In genomic region chr12:12273291-12273957, GRCh38 we compare ENCODE assay signal across 24 cellular contexts. TPM values are rescaled to one million over a fixed set of nuclear protein-coding genes. Genes with fewer than 3 reads are reported as not detected.
DNase-seq lines count a peak whose midpoint lies in the region; ATAC-seq and TF ChIP-seq lines count a peak whose summit lies in the region.
"Had no signal": no experiment of that assay in that cellular context is flagged by ENCODE, and none has a peak within 500 bp of the region (broad histone marks: within the 10 kb centered on the region; RNA-seq: fewer than 3 reads in every experiment).

No MANE protein-coding gene starts in this region.

- peaks cover 38% of the 10 kb centered on the region for H3K9me3 Mint-ChIP-seq in nephron progenitor cell
- peaks cover 12% of the 10 kb centered on the region for H3K9me3 Mint-ChIP-seq in activated T-cell treated with anti-CD3 and anti-CD28 coated beads, Interleukin-2, amount 50 U/mL, for 24 hours

- no peak for TF ChIP-seq CTCF in A673 (conservative IDR thresholded peaks at IDR 0.05; ENCODE audit: low read depth, low read length)
- TF ChIP-seq CTCF in astrocyte of the spinal cord (IDR thresholded peaks at IDR 0.05; ENCODE audit: low read depth, low read length): no peak
- TF ChIP-seq CTCF in nephron progenitor cell (IDR thresholded peaks at IDR 0.05): no peak

- BruUV-seq in A673 (replicated peaks; lab: Mats Ljungman, UMichigan): no TSS peak

- H3K27me3 Mint-ChIP-seq in nephron progenitor cell (ENCODE audit: low read depth, poor library complexity): peaks cover 5% of the 10 kb centered on the region
- H3K27me3 Mint-ChIP-seq in activated T-cell treated with anti-CD3 and anti-CD28 coated beads, Interleukin-2, amount 50 U/mL, for 24 hours: no peaks in the 10 kb centered on the region
- H3K27me3 Mint-ChIP-seq: IgD-negative memory B cell had no signal

- in situ Hi-C loops in astrocyte of the spinal cord (cut with HindIII; ENCODE audit: low sequenced_read_pairs): no loop called here

- H3K4me1 Mint-ChIP-seq in nephron progenitor cell: peaks cover 10% of the 10 kb centered on the region
- H3K4me1 Mint-ChIP-seq in activated T-cell treated with anti-CD3 and anti-CD28 coated beads, Interleukin-2, amount 50 U/mL, for 24 hours (ENCODE audit: low read depth): no peaks in the 10 kb centered on the region
- H3K4me1 Mint-ChIP-seq: activated naive CD8-positive, alpha-beta T cell treated with anti-CD3 and anti-CD28 coated beads, Interleukin-2, amount 10 ng/mL, durations not matched to agents 7 days and 5 days; IgD-negative memory B cell; naive thymus-derived CD4-positive, alpha-beta T cell had no signal

- H3K9ac ChIP-seq in HUES64 (ENCODE audit: low read depth, low read length): no peak overlapping the region

- peaks cover 5% of the 10 kb centered on the region for H3K9me3 ChIP-seq in A673 (ENCODE audit: low read depth, low read length, poor library complexity, severe bottlenecking)
- peaks cover 5% of the 10 kb centered on the region; the same call in 1 of the 2 replicates for H3K9me3 ChIP-seq in HUES64 (ENCODE audit: insufficient read depth, low read depth, low read length)

- H3K36me3 Mint-ChIP-seq in nephron progenitor cell (ENCODE audit: low read depth): peaks cover 7% of the 10 kb centered on the region
- no peaks in the 10 kb centered on the region for H3K36me3 Mint-ChIP-seq in activated T-cell treated with anti-CD3 and anti-CD28 coated beads, Interleukin-2, amount 50 U/mL, for 24 hours (ENCODE audit: low read depth)
- H3K36me3 Mint-ChIP-seq: activated naive CD8-positive, alpha-beta T cell treated with anti-CD3 and anti-CD28 coated beads, Interleukin-2, amount 10 ng/mL, durations not matched to agents 7 days and 5 days had no signal

- 93% methylated on average over 4 of the region's 4 CpGs for WGBS in HUES64

- no peak overlapping the region for H3K4me3 Mint-ChIP-seq in nephron progenitor cell
- H3K4me3 Mint-ChIP-seq in activated T-cell treated with anti-CD3 and anti-CD28 coated beads, Interleukin-2, amount 50 U/mL, for 24 hours: no peak overlapping the region
- H3K4me3 Mint-ChIP-seq: activated CD8-positive, alpha-beta T cell treated with anti-CD3 and anti-CD28 coated beads, Interleukin-2, amount 10 ng/mL, durations not matched to agents 7 days and 5 days; activated naive CD8-positive, alpha-beta T cell treated with anti-CD3 and anti-CD28 coated beads, Interleukin-2, amount 10 ng/mL, durations not matched to agents 7 days and 5 days; activated T-cell treated with anti-CD3 and anti-CD28 coated beads, Interleukin-2, amount 50 U/mL, for 72 hours; IgD-negative memory B cell; naive thymus-derived CD4-positive, alpha-beta T cell had no signal

- no peaks in the 10 kb centered on the region for H3K36me3 ChIP-seq in A673 (ENCODE audit: insufficient read depth, low read length, poor library complexity, severe bottlenecking)
- no peaks in the 10 kb centered on the region for H3K36me3 ChIP-seq in HUES64 (ENCODE audit: insufficient read depth, low read length)
- no peaks in the 10 kb centered on the region for H3K36me3 ChIP-seq in H7 (replicated peaks; ENCODE audit: control insufficient read depth, insufficient read depth, low read length)
- H3K36me3 ChIP-seq: cardiac muscle cell, WERI-Rb-1 had no signal

- CTCF ChIA-PET in A673 (lab: Charles Lee): interaction anchor here (0.7 kb wide), 1 partner anchor 13 kb away, joined by 6 read pairs; no protein-coding TSS in a partner anchor

- H3K4me3 ChIP-seq in A673 (ENCODE audit: low read depth, low read length, poor library complexity, severe bottlenecking) (no peak overlapping the region), HUES64 (ENCODE audit: low read length) (no peak overlapping the region), astrocyte of the spinal cord (ENCODE audit: low read depth, low read length) (no peak overlapping the region), H7 (ENCODE audit: insufficient read depth, low read depth, low read length) (no peak overlapping the region)
- H3K4me3 ChIP-seq: cardiac muscle cell, dorsolateral prefrontal cortex had no signal

- H3K4me1 ChIP-seq in A673 (ENCODE audit: insufficient read depth, low read length, poor library complexity, severe bottlenecking): peaks cover 4% of the 10 kb centered on the region
- H3K4me1 ChIP-seq in HUES64 (ENCODE audit: insufficient read depth, low read length): peaks cover 9% of the 10 kb centered on the region

- no peak for ATAC-seq in activated CD4-positive, CD25-positive, alpha-beta regulatory T cell treated with anti-CD3 and anti-CD28 coated beads, Interleukin-2, amount 50 U/mL, for 24 hours
- ATAC-seq: activated CD8-positive, alpha-beta T cell treated with anti-CD3 and anti-CD28 coated beads, Interleukin-2, amount 10 ng/mL, durations not matched to agents 7 days and 5 days; activated T-cell treated with anti-CD3 and anti-CD28 coated beads, Interleukin-2, amount 50 U/mL, for 72 hours; naive thymus-derived CD4-positive, alpha-beta T cell had no signal

- POLR2A ChIA-PET in A673 (lab: Charles Lee; ENCODE audit: low non-redundant PET): no interaction called here

- H3K27me3 ChIP-seq in A673 (replicated peaks; ENCODE audit: insufficient read depth, low read depth, low read length, poor library complexity) (no peaks in the 10 kb centered on the region), HUES64 (ENCODE audit: insufficient read depth, low read length) (no peaks in the 10 kb centered on the region), H7 (ENCODE audit: control insufficient read depth, insufficient read depth, low read length) (no peaks in the 10 kb centered on the region)
- H3K27me3 ChIP-seq: cardiac muscle cell, dorsolateral prefrontal cortex had no signal

- DNase-seq in A673 (ENCODE audit: low spot score): no peak
- DNase-seq in astrocyte of the spinal cord (ENCODE audit: low read depth, low spot score): peak; percentile 8
- no peak for DNase-seq in nephron progenitor cell
- DNase-seq in activated T-cell treated with anti-CD3 and anti-CD28 coated beads, Interleukin-2, amount 50 U/mL, for 24 hours: no peak
- DNase-seq in H7: no peak
- no peak for DNase-seq in T1000 (lab: John Stamatoyannopoulos, UW)
- DNase-seq: 8988T; activated CD8-positive, alpha-beta T cell treated with anti-CD3 and anti-CD28 coated beads, Interleukin-2, amount 10 ng/mL, durations not matched to agents 7 days and 5 days; activated naive CD8-positive, alpha-beta T cell treated with anti-CD3 and anti-CD28 coated beads, Interleukin-2, amount 10 ng/mL, durations not matched to agents 7 days and 5 days; activated T-cell treated with anti-CD3 and anti-CD28 coated beads, Interleukin-2, amount 50 U/mL, for 72 hours; C1 segment of cervical spinal cord; dorsolateral prefrontal cortex; mammary epithelial cell; naive thymus-derived CD4-positive, alpha-beta T cell; NCI-H1694; NCI-H2227 treated with DMSO at 0.1 percent for 48 hours; small intestine; stimulated activated CD8-positive, alpha-beta memory T cell treated with anti-CD3 and anti-CD28 coated beads, Interleukin-4, amount 100 ng/mL, for 48 hours; T-helper 1 cell; WERI-Rb-1 had no signal

- peak overlapping the region; percentile 35 for H3K27ac ChIP-seq in A673 (ENCODE audit: low read depth, low read length, poor library complexity, severe bottlenecking)
- peak overlapping the region; percentile 20 for H3K27ac ChIP-seq in HUES64 (ENCODE audit: low read depth, low read length)
- H3K27ac ChIP-seq: cardiac muscle cell, dorsolateral prefrontal cortex, WERI-Rb-1 had no signal

- peak overlapping the region; percentile 20 for H3K27ac Mint-ChIP-seq in nephron progenitor cell
- H3K27ac Mint-ChIP-seq in activated T-cell treated with anti-CD3 and anti-CD28 coated beads, Interleukin-2, amount 50 U/mL, for 24 hours: no peak overlapping the region
- H3K27ac Mint-ChIP-seq: activated CD8-positive, alpha-beta T cell treated with anti-CD3 and anti-CD28 coated beads, Interleukin-2, amount 10 ng/mL, durations not matched to agents 7 days and 5 days; activated naive CD8-positive, alpha-beta T cell treated with anti-CD3 and anti-CD28 coated beads, Interleukin-2, amount 10 ng/mL, durations not matched to agents 7 days and 5 days; activated T-cell treated with anti-CD3 and anti-CD28 coated beads, Interleukin-2, amount 50 U/mL, for 72 hours had no signal

- intact Hi-C loops in A673 (cut with micrococcal nuclease; ENCODE audit: unreplicated experiment): no loop called here

RNA-seq across cellular contexts. Expression of gene LRP6, which starts 6.6 kb away (rescaled TPM):
- 97.4 and 108 TPM in 2 replicates for total RNA-seq in A673 (2021)
- 27.0 TPM for polyA plus RNA-seq in HUES64 (2013, experiment 1 of 2)
- 28.2 TPM for polyA plus RNA-seq in HUES64 (2013, experiment 2 of 2)
- total RNA-seq in H7 (2014; rRNA removed; shearing (Covaris generic)): 44.6 and 48.0 TPM in 2 replicates
- polyA plus RNA-seq: IgD-negative memory B cell had no signal
